ENCODE assay signal across 1 cellular context in the genomic region with DNA sequence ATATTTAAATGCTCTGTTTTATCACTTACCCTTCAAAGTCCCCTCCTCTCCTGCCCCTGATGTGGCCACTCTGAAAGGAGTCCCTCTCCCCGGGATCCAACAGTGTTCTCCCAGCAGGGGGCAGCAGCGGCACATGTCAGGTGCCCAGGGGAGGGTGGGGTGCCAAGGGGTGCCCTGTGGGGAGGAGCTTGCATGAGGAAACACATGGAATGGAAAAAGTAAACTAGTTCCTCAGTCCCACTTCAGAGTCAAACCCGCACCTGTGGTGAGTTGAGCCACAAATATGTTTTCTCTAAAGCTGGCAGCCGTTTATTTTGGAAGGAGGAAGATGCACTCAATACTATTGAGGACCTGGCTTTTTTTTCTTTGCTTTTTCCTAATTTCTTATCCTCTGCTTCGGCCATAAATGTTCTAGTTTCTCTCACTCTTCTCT.
A peak's percentile ranks its signal among the peaks of the same experiment; 100 is the strongest.
TF ChIP-seq lines count a peak whose summit lies in the region.

No MANE protein-coding gene starts in this region.

TF ChIP-seq in HEK293, 187 proteins besides CTCF, POLR2A, EP300 and RAD21 (continued from another document):
- TF ChIP-seq, protein P1, sequence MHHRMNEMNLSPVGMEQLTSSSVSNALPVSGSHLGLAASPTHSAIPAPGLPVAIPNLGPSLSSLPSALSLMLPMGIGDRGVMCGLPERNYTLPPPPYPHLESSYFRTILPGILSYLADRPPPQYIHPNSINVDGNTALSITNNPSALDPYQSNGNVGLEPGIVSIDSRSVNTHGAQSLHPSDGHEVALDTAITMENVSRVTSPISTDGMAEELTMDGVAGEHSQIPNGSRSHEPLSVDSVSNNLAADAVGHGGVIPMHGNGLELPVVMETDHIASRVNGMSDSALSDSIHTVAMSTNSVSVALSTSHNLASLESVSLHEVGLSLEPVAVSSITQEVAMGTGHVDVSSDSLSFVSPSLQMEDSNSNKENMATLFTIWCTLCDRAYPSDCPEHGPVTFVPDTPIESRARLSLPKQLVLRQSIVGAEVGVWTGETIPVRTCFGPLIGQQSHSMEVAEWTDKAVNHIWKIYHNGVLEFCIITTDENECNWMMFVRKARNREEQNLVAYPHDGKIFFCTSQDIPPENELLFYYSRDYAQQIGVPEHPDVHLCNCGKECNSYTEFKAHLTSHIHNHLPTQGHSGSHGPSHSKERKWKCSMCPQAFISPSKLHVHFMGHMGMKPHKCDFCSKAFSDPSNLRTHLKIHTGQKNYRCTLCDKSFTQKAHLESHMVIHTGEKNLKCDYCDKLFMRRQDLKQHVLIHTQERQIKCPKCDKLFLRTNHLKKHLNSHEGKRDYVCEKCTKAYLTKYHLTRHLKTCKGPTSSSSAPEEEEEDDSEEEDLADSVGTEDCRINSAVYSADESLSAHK (tag by site-specific recombination; IDR thresholded peaks at IDR 0.05), result no peak
- TF ChIP-seq ZNF510 (tag by site-specific recombination; IDR thresholded peaks at IDR 0.05; ENCODE audit: insufficient replicate concordance) (no peak), ZNF19 (tag by site-specific recombination; IDR thresholded peaks at IDR 0.05; ENCODE audit: low read depth) (no peak), MZF1 (tag by site-specific recombination; IDR thresholded peaks at IDR 0.05; ENCODE audit: borderline replicate concordance) (no peak), ZNF354C (tag by site-specific recombination; IDR thresholded peaks at IDR 0.05; ENCODE audit: borderline replicate concordance, low read depth) (no peak), ZNF596 (tag by site-specific recombination; IDR thresholded peaks at IDR 0.05) (no peak), ZNF266 (tag by site-specific recombination; IDR thresholded peaks at IDR 0.05; ENCODE audit: low read depth) (no peak)
- TF ChIP-seq, protein P2, sequence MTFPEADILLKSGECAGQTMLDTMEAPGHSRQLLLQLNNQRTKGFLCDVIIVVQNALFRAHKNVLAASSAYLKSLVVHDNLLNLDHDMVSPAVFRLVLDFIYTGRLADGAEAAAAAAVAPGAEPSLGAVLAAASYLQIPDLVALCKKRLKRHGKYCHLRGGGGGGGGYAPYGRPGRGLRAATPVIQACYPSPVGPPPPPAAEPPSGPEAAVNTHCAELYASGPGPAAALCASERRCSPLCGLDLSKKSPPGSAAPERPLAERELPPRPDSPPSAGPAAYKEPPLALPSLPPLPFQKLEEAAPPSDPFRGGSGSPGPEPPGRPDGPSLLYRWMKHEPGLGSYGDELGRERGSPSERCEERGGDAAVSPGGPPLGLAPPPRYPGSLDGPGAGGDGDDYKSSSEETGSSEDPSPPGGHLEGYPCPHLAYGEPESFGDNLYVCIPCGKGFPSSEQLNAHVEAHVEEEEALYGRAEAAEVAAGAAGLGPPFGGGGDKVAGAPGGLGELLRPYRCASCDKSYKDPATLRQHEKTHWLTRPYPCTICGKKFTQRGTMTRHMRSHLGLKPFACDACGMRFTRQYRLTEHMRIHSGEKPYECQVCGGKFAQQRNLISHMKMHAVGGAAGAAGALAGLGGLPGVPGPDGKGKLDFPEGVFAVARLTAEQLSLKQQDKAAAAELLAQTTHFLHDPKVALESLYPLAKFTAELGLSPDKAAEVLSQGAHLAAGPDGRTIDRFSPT (tag by site-specific recombination; IDR thresholded peaks at IDR 0.05), result peak; percentile 67; the same call in 1 of the 2 replicates
- TF ChIP-seq, protein P3, sequence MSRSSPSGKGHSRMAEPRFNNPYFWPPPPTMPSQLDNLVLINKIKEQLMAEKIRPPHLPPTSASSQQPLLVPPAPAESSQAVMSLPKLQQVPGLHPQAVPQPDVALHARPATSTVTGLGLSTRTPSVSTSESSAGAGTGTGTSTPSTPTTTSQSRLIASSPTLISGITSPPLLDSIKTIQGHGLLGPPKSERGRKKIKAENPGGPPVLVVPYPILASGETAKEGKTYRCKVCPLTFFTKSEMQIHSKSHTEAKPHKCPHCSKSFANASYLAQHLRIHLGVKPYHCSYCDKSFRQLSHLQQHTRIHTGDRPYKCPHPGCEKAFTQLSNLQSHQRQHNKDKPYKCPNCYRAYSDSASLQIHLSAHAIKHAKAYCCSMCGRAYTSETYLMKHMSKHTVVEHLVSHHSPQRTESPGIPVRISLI (tag by site-specific recombination; IDR thresholded peaks at IDR 0.05), result no peak
- TF ChIP-seq, protein P4, sequence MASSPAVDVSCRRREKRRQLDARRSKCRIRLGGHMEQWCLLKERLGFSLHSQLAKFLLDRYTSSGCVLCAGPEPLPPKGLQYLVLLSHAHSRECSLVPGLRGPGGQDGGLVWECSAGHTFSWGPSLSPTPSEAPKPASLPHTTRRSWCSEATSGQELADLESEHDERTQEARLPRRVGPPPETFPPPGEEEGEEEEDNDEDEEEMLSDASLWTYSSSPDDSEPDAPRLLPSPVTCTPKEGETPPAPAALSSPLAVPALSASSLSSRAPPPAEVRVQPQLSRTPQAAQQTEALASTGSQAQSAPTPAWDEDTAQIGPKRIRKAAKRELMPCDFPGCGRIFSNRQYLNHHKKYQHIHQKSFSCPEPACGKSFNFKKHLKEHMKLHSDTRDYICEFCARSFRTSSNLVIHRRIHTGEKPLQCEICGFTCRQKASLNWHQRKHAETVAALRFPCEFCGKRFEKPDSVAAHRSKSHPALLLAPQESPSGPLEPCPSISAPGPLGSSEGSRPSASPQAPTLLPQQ (tag by site-specific recombination; IDR thresholded peaks at IDR 0.05), result no peak
